Comparison of ENCODE assay signal across 8 cellular contexts in the genomic region with DNA sequence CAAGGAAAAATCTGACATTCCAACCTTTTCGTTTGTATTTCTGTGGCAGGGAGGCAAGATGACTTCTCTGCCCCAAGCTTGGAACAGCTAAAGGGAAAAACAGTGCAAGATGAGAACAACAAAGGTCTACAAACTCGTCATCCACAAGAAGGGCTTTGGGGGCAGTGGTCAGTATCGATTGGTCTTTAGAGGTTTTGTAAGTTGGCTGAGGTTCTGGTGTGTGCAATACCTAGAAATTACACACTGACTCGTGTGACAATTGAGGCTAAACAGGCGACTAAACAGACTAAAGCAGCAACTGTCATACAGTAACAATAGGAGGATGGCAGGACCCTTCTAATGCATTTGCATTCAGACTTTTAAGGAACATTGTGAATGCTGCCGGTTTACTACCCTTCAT. TPM values are rescaled to one million over a fixed set of nuclear protein-coding genes. Genes with fewer than 3 reads are reported as not detected.
DNase-seq lines count a peak whose midpoint lies in the region; ATAC-seq, FAIRE-seq and TF ChIP-seq lines count a peak whose summit lies in the region.

No MANE protein-coding gene starts in this region.

- SMC1A ChIA-PET in GM12878 (lab: Charles Lee; ENCODE audit: uncharacterized antibody, unreplicated experiment) = interaction anchor here (1.1 kb wide), 1 partner anchor 28 kb away, joined by 3 read pairs; no protein-coding TSS in a partner anchor

- TF ChIP-seq POLR2A in GM12878 (IDR thresholded peaks at IDR 0.05; ENCODE audit: low read depth, low read length) = no peak

- DNase-seq in left ventricle myocardium inferior = no peak
- no peak for DNase-seq in left ventricle myocardium superior
- no peak for DNase-seq in GM12878 (ENCODE audit: low read depth, low spot score)
- DNase-seq in lower lobe of right lung = no peak
- no peak for DNase-seq in upper lobe of right lung
- no peak for DNase-seq in NCI-H146 treated with DMSO at 0.1 percent for 48 hours (lab: John Stamatoyannopoulos, UW; ENCODE audit: unreplicated experiment)

- H3K4me3 ChIP-seq in left ventricle myocardium inferior = peak overlapping the region; percentile 76
- H3K4me3 ChIP-seq in GM12878 = peak overlapping the region; percentile 84
- peak overlapping the region; percentile 81 for H3K4me3 ChIP-seq in lower lobe of right lung
- peak overlapping the region; percentile 80 for H3K4me3 ChIP-seq in upper lobe of right lung

- intact Hi-C loops in left ventricle myocardium inferior (cut with micrococcal nuclease) (no loop called here), left ventricle myocardium superior (cut with micrococcal nuclease) (no loop called here), GM12878 (cut with micrococcal nuclease; ENCODE audit: unreplicated experiment) (loop anchor here (2.0 to 10.0 kb wide), 4 partner anchors 34 to 408 kb away; a partner anchor contains a TSS), lower lobe of right lung (cut with DNase I) (no loop called here), upper lobe of right lung (cut with DNase I) (no loop called here)

- no peaks in the 10 kb centered on the region for H3K27me3 ChIP-seq in left ventricle myocardium inferior (ENCODE audit: low read depth)
- H3K27me3 ChIP-seq in GM12878 (replicated peaks in 1 of 2; ENCODE audit: control insufficient read depth in 2 of 2, insufficient read depth in 2 of 2, low read length in 1 of 2) = no peaks in the 10 kb centered on the region
- no peaks in the 10 kb centered on the region for H3K27me3 ChIP-seq in lower lobe of right lung (ENCODE audit: low read depth)
- H3K27me3 ChIP-seq in upper lobe of right lung = no peaks in the 10 kb centered on the region

- in situ Hi-C loops in GM12878 (cut with MboI) = no loop called here

- TF ChIP-seq CTCF in left ventricle myocardium inferior (IDR thresholded peaks at IDR 0.05; ENCODE audit: borderline replicate concordance) = no peak
- no peak for TF ChIP-seq CTCF in GM12878 (IDR thresholded peaks at IDR 0.05 in 2 of 3, conservative IDR thresholded peaks at IDR 0.05 in 1 of 3; ENCODE audit: control insufficient read depth in 2 of 3, extremely low read depth in 1 of 3, insufficient read depth in 1 of 3, low read depth in 3 of 3, low read length in 3 of 3)
- TF ChIP-seq CTCF in lower lobe of right lung (IDR thresholded peaks at IDR 0.05) = no peak
- no peak for TF ChIP-seq CTCF in upper lobe of right lung (IDR thresholded peaks at IDR 0.05)

- peaks cover 26% of the 10 kb centered on the region for H3K79me2 ChIP-seq in GM12878 (ENCODE audit: control insufficient read depth, insufficient read depth, low read length)

- no peak for TF ChIP-seq EP300 in GM12878 (IDR thresholded peaks at IDR 0.05; ENCODE audit: borderline replicate concordance in 1 of 2, control insufficient read depth in 1 of 2, low read depth in 2 of 2, low read length in 2 of 2)

- CTCF ChIA-PET in GM12878 (lab: Yijun Ruan, JAX) = interaction anchor here (1.8 kb wide), 1 partner anchor 89 kb away, joined by 7 read pairs; no protein-coding TSS in a partner anchor

- WGBS in GM12878 (ENCODE audit: insufficient coverage, insufficient replicate concordance, low lambda C conversion rate, missing lambda C conversion rate) = 3% methylated on average over 6 of the region's 6 CpGs

- H3K4me1 ChIP-seq in left ventricle myocardium inferior (peaks cover 46% of the 10 kb centered on the region), GM12878 (ENCODE audit: control insufficient read depth, insufficient read depth, low read length) (peaks cover 16% of the 10 kb centered on the region), lower lobe of right lung (peaks cover 28% of the 10 kb centered on the region), upper lobe of right lung (peaks cover 28% of the 10 kb centered on the region)

- no peaks in the 10 kb centered on the region for H4K20me1 ChIP-seq in GM12878 (ENCODE audit: control insufficient read depth, insufficient read depth)

- H3K9me3 ChIP-seq in left ventricle myocardium inferior (replicated peaks) = no peaks in the 10 kb centered on the region
- H3K9me3 ChIP-seq in GM12878 (replicated peaks; ENCODE audit: control insufficient read depth, insufficient read depth, low read length) = no peaks in the 10 kb centered on the region
- no peaks in the 10 kb centered on the region for H3K9me3 ChIP-seq in lower lobe of right lung
- no peaks in the 10 kb centered on the region for H3K9me3 ChIP-seq in upper lobe of right lung

- POLR2A ChIA-PET in GM12878 (lab: Charles Lee) = interaction anchor here (0.7 to 0.8 kb wide), 2 partner anchors 31 to 38 kb away, joined by 3 to 4 read pairs; no protein-coding TSS in a partner anchor

- H3K4me2 ChIP-seq in GM12878 (ENCODE audit: control insufficient read depth, insufficient read depth) = peak overlapping the region; percentile 86

- no peak overlapping the region; the same call in none of the 2 replicates for H2AFZ ChIP-seq in GM12878 (ENCODE audit: control insufficient read depth, low read depth, low read length)

- FAIRE-seq in GM12878 (lab: Jason Lieb, UNC) = no peak

- no peak for TF ChIP-seq RAD21 in GM12878 (IDR thresholded peaks at IDR 0.05; ENCODE audit: insufficient read depth, low read depth, low read length)

- H3K36me3 ChIP-seq in left ventricle myocardium inferior (peaks cover 18% of the 10 kb centered on the region), GM12878 (ENCODE audit: control insufficient read depth in 2 of 2, insufficient read depth in 2 of 2, low read length in 1 of 2) (peaks cover 0 to 3% of the 10 kb centered on the region in 2 experiments; a peak in 2 of 4 replicates), lower lobe of right lung (peaks cover 22% of the 10 kb centered on the region), upper lobe of right lung (peaks cover 13% of the 10 kb centered on the region)

- BruUV-seq in GM12878 (replicated peaks; lab: Mats Ljungman, UMichigan) = no TSS peak

- RAD21 ChIA-PET in GM12878 (lab: Charles Lee; ENCODE audit: unreplicated experiment) = interaction anchor here (1.4 kb wide), 1 partner anchor 93 kb away, joined by 4 read pairs; a partner anchor contains a TSS

- ATAC-seq in left ventricle myocardium superior (no peak), GM12878 (0 out of 3 replicates have a peak, but pooled peaks have one; percentile 1), lower lobe of right lung (no peak), upper lobe of right lung (no peak), HG03565 (IDR thresholded peaks at IDR 0.05; ENCODE audit: unreplicated experiment) (no peak), HG02798 (IDR thresholded peaks at IDR 0.05; ENCODE audit: poor library complexity, unreplicated experiment) (no peak)

- peak overlapping the region; percentile 94 for H3K9ac ChIP-seq in GM12878 (ENCODE audit: control insufficient read depth, insufficient read depth, low read length)

- H3K27ac ChIP-seq in left ventricle myocardium inferior (replicated peaks) (peak overlapping the region; percentile 97), GM12878 (ENCODE audit: control insufficient read depth, insufficient read depth) (peak overlapping the region; percentile 97; the same call in 1 of the 2 replicates), lower lobe of right lung (peak overlapping the region; percentile 96), upper lobe of right lung (peak overlapping the region; percentile 94)

TF ChIP-seq in GM12878, 131 proteins besides CTCF, POLR2A, EP300 and RAD21 (continues in another document):
- peak in 1 of 2 experiments; percentile 32; a peak in 1 of 4 replicates for TF ChIP-seq BHLHE40 (IDR thresholded peaks at IDR 0.05; ENCODE audit: borderline replicate concordance in 1 of 2, low read depth in 2 of 2, low read length in 1 of 2)
- TF ChIP-seq BACH1 (IDR thresholded peaks at IDR 0.05; ENCODE audit: borderline replicate concordance) = no peak
- peak; percentile 27; the same call in 1 of the 2 replicates for TF ChIP-seq NR2F1 (conservative IDR thresholded peaks at IDR 0.05)

RNA-seq across cellular contexts. Expression of a gene that starts 1.0 kb away (rescaled TPM):
- total RNA-seq in left ventricle myocardium inferior = 11.4 TPM
- total RNA-seq in left ventricle myocardium superior = 16.7 TPM
- total RNA-seq in GM12878 (2013; cell fraction: nucleolus; rRNA removed) = 142 and 159 TPM in 2 replicates
- 20.0 and 21.4 TPM in 2 replicates for total RNA-seq in GM12878 (2014; rRNA removed)
- 26.7 and 26.8 TPM in 2 replicates for total RNA-seq in GM12878 (2014; rRNA removed; fragmentation: Illumina TruSeq; extraction: Trizol)
- total RNA-seq in GM12878 (2021) = 28.6 and 38.9 TPM in 2 replicates
- polyA plus RNA-seq in GM12878 (2011; ENCODE audit: low read depth) = 9.5 TPM
- 26.5 and 29.0 TPM in 2 replicates for polyA plus RNA-seq in GM12878 (2011; rRNA removed)
- 18.8 and 21.2 TPM in 2 replicates for polyA plus RNA-seq in GM12878 (2011; cell fraction: cytosol; rRNA removed)
- polyA plus RNA-seq in GM12878 (2011; cell fraction: nucleus; rRNA removed) = 30.6 and 39.6 TPM in 2 replicates
- polyA plus RNA-seq in GM12878 (2012) = 13.7 and 18.1 TPM in 2 replicates
- 19.4 and 23.2 TPM in 2 replicates for polyA plus RNA-seq in GM12878 (2014; fragmentation: Illumina TruSeq; extraction: Trizol)
- 1 to 10 TPM; 3.0 to 6.2 TPM for polyA plus RNA-seq in GM12878 (2014; fragmentation: Nextera tagmentation; extraction: Ambion mirVana)
- 22.4 and 24.8 TPM in 2 replicates for polyA plus RNA-seq in GM12878 (2014; rRNA removed)
- 10 to 100 TPM; 23.1 to 26.9 TPM for polyA plus RNA-seq in GM12878 (2016; fragmentation: Nextera tagmentation; extraction: Ambion mirVana)
- polyA minus RNA-seq in GM12878 (2011; rRNA and poly(A)+ RNA removed) = 67.8 and 78.9 TPM in 2 replicates
- polyA minus RNA-seq in GM12878 (2011; cell fraction: cytosol; rRNA and poly(A)+ RNA removed) = 13.0 and 21.1 TPM in 2 replicates
- 42.9 and 82.9 TPM in 2 replicates for polyA minus RNA-seq in GM12878 (2011; cell fraction: nucleus; rRNA and poly(A)+ RNA removed)
- total RNA-seq in lower lobe of right lung = 29.0 TPM
- 24.7 TPM for total RNA-seq in upper lobe of right lung

RNA-seq across cellular contexts. Expression of a gene that starts 4.9 kb away (rescaled TPM):
- total RNA-seq in left ventricle myocardium inferior (14.3 TPM), left ventricle myocardium superior (16.4 TPM), GM12878 (2014; rRNA removed) (14.4 and 14.7 TPM in 2 replicates), GM12878 (2014; rRNA removed; fragmentation: Illumina TruSeq; extraction: Trizol) (26.9 and 27.0 TPM in 2 replicates), GM12878 (2021) (42.4 and 49.0 TPM in 2 replicates), lower lobe of right lung (57.9 TPM), upper lobe of right lung (53.3 TPM)
- total RNA-seq in GM12878 (2013; cell fraction: nucleolus; rRNA removed) = 59.1 and 64.9 TPM in 2 replicates
- 10.3 TPM for polyA plus RNA-seq in GM12878 (2011; ENCODE audit: low read depth)
- polyA plus RNA-seq in GM12878 (2011; rRNA removed) (19.3 and 19.5 TPM in 2 replicates), GM12878 (2014; fragmentation: Illumina TruSeq; extraction: Trizol) (23.3 and 24.8 TPM in 2 replicates), GM12878 (2014; fragmentation: Nextera tagmentation; extraction: Ambion mirVana) (10 to 100 TPM in 1 of 2 experiments, 1 to 10 TPM in 1; 4.2 to 12.3 TPM), GM12878 (2014; rRNA removed) (17.0 and 17.2 TPM in 2 replicates), GM12878 (2016; fragmentation: Nextera tagmentation; extraction: Ambion mirVana) (10 to 100 TPM; 23.5 to 27.7 TPM)
- 13.8 and 16.3 TPM in 2 replicates for polyA plus RNA-seq in GM12878 (2011; cell fraction: cytosol; rRNA removed)
- 18.9 and 21.1 TPM in 2 replicates for polyA plus RNA-seq in GM12878 (2011; cell fraction: nucleus; rRNA removed)
- 11.0 and 12.7 TPM in 2 replicates for polyA plus RNA-seq in GM12878 (2012)
- 62.7 and 75.0 TPM in 2 replicates for polyA minus RNA-seq in GM12878 (2011; rRNA and poly(A)+ RNA removed)
- 14.7 and 21.2 TPM in 2 replicates for polyA minus RNA-seq in GM12878 (2011; cell fraction: cytosol; rRNA and poly(A)+ RNA removed)
- 28.0 and 37.6 TPM in 2 replicates for polyA minus RNA-seq in GM12878 (2011; cell fraction: nucleus; rRNA and poly(A)+ RNA removed)
